16 cellular contexts compared by ENCODE assay signal in genomic region chr10:113626809-113627370, GRCh38. TPM values are rescaled to one million over a fixed set of nuclear protein-coding genes. Genes with fewer than 3 reads are reported as not detected.
DNase-seq lines count a peak whose midpoint lies in the region; ATAC-seq and TF ChIP-seq lines count a peak whose summit lies in the region.
"Had no signal": no experiment of that assay in that cellular context is flagged by ENCODE, and none has a peak within 500 bp of the region (broad histone marks: within the 10 kb centered on the region; RNA-seq: fewer than 3 reads in every experiment).

No MANE protein-coding gene starts in this region.

- H3K9me3 Mint-ChIP-seq in activated CD8-positive, alpha-beta T cell treated with anti-CD3 and anti-CD28 coated beads, Interleukin-2, amount 10 ng/mL, durations not matched to agents 7 days and 5 days (ENCODE audit: insufficient read depth), result no peaks in the 10 kb centered on the region

- H3K36me3 Mint-ChIP-seq in activated CD8-positive, alpha-beta T cell treated with anti-CD3 and anti-CD28 coated beads, Interleukin-2, amount 10 ng/mL, durations not matched to agents 7 days and 5 days (ENCODE audit: low read depth), result no peaks in the 10 kb centered on the region

- intact Hi-C loops in left ventricle myocardium superior (cut with micrococcal nuclease), result no loop called here

- no peak overlapping the region for H3K27ac Mint-ChIP-seq in activated CD8-positive, alpha-beta T cell treated with anti-CD3 and anti-CD28 coated beads, Interleukin-2, amount 10 ng/mL, durations not matched to agents 7 days and 5 days

- no peaks in the 10 kb centered on the region for H3K4me1 Mint-ChIP-seq in activated CD8-positive, alpha-beta T cell treated with anti-CD3 and anti-CD28 coated beads, Interleukin-2, amount 10 ng/mL, durations not matched to agents 7 days and 5 days (ENCODE audit: low read depth)

- DNase-seq in AG08395 (ENCODE audit: low spot score), result peak; percentile 28
- DNase-seq in astrocyte of the cerebellum (ENCODE audit: low read depth), result peak; percentile 31
- DNase-seq in left ventricle myocardium superior, result no peak
- peak; percentile 31 for DNase-seq in renal cortical epithelial cell (ENCODE audit: low read depth)
- DNase-seq in dedifferentiated amniotic fluid mesenchymal stem cell (ENCODE audit: extremely low spot score), result no peak
- no peak for DNase-seq in activated CD8-positive, alpha-beta T cell treated with anti-CD3 and anti-CD28 coated beads, Interleukin-2, amount 10 ng/mL, durations not matched to agents 7 days and 5 days
- no peak for DNase-seq in stimulated activated CD4-positive, alpha-beta T cell treated with anti-CD3 and anti-CD28 coated beads, Interleukin-1b, Interleukin-23, amount 100 ng/mL, for 48 hours
- DNase-seq: DND-41, GDM1, MV-4-11, NCI-H1417 treated with DMSO at 0.1 percent for 48 hours, NCI-H2029 treated with DMSO at 0.1 percent for 48 hours, NCI-H2171 treated with DMSO at 0.1 percent for 48 hours, NCI-H774, RPMI8226 had no signal

- CTCF ChIA-PET in activated CD8-positive, alpha-beta T cell treated with anti-CD3 and anti-CD28 coated beads, Interleukin-2, amount 10 ng/mL, durations not matched to agents 7 days and 5 days (lab: Charles Lee), result interaction anchor here (1.0 kb wide), 1 partner anchor 30 kb away, joined by 3 read pairs; no protein-coding TSS in a partner anchor

- peak; percentile 25 for ATAC-seq in left ventricle myocardium superior
- no peak for ATAC-seq in activated CD8-positive, alpha-beta T cell treated with anti-CD3 and anti-CD28 coated beads, Interleukin-2, amount 10 ng/mL, durations not matched to agents 7 days and 5 days
- ATAC-seq: K562 had no signal

- no peak overlapping the region for H3K4me3 Mint-ChIP-seq in activated CD8-positive, alpha-beta T cell treated with anti-CD3 and anti-CD28 coated beads, Interleukin-2, amount 10 ng/mL, durations not matched to agents 7 days and 5 days

- in situ Hi-C loops in astrocyte of the cerebellum (cut with HindIII; ENCODE audit: low sequenced_read_pairs), result no loop called here

- TF ChIP-seq CTCF in astrocyte of the cerebellum (IDR thresholded peaks at IDR 0.05; ENCODE audit: low read depth, low read length, missing control alignments), result no peak

- POLR2A ChIA-PET in activated CD8-positive, alpha-beta T cell treated with anti-CD3 and anti-CD28 coated beads, Interleukin-2, amount 10 ng/mL, durations not matched to agents 7 days and 5 days (lab: Charles Lee), result no interaction called here

- H3K27me3 Mint-ChIP-seq in activated CD8-positive, alpha-beta T cell treated with anti-CD3 and anti-CD28 coated beads, Interleukin-2, amount 10 ng/mL, durations not matched to agents 7 days and 5 days (ENCODE audit: low read depth), result peaks cover 21% of the 10 kb centered on the region

- no peak overlapping the region for H3K4me3 ChIP-seq in astrocyte of the cerebellum (ENCODE audit: low read depth, low read length)
- H3K4me3 ChIP-seq: K562 had no signal

RNA-seq across cellular contexts. Expression of gene NRAP, which starts 37.0 kb away (rescaled TPM):
- total RNA-seq in left ventricle myocardium superior (826 TPM), renal cortical epithelial cell (under 0.01 TPM in 1 of 2 replicates, not detected in the other)
- total RNA-seq in activated CD8-positive, alpha-beta T cell treated with anti-CD3 and anti-CD28 coated beads, Interleukin-2, amount 10 ng/mL, durations not matched to agents 7 days and 5 days, result not detected
- total RNA-seq: K562 had no signal

RNA-seq across cellular contexts. Expression of gene CASP7, which starts 52.8 kb away (rescaled TPM):
- total RNA-seq in left ventricle myocardium superior (15.5 TPM), renal cortical epithelial cell (41.2 and 48.6 TPM in 2 replicates)
- 10 to 100 TPM; 28.7 to 32.6 TPM for total RNA-seq in activated CD8-positive, alpha-beta T cell treated with anti-CD3 and anti-CD28 coated beads, Interleukin-2, amount 10 ng/mL, durations not matched to agents 7 days and 5 days

Comparison
In these comparisons a context has a peak if more than half of its experiments do, and no peak if none do; other contexts are left out.
1. DNase-seq: peak in AG08395 (single experiment), astrocyte of the cerebellum (single experiment) and renal cortical epithelial cell (single experiment); none in left ventricle myocardium superior (single experiment), dedifferentiated amniotic fluid mesenchymal stem cell (single experiment), activated CD8-positive, alpha-beta T cell treated with anti-CD3 and anti-CD28 coated beads, Interleukin-2, amount 10 ng/mL, durations not matched to agents 7 days and 5 days (single experiment) and stimulated activated CD4-positive, alpha-beta T cell treated with anti-CD3 and anti-CD28 coated beads, Interleukin-1b, Interleukin-23, amount 100 ng/mL, for 48 hours (single experiment).
2. RNA of gene NRAP, which starts 37.0 kb away (total RNA-seq): 826 TPM in left ventricle myocardium superior (single experiment); under 0.01 TPM in renal cortical epithelial cell and not detected in activated CD8-positive, alpha-beta T cell treated with anti-CD3 and anti-CD28 coated beads, Interleukin-2, amount 10 ng/mL, durations not matched to agents 7 days and 5 days; every median in the first group is over 100 times any median in the second.